8 cellular contexts compared by ENCODE assay signal in the genomic region with DNA sequence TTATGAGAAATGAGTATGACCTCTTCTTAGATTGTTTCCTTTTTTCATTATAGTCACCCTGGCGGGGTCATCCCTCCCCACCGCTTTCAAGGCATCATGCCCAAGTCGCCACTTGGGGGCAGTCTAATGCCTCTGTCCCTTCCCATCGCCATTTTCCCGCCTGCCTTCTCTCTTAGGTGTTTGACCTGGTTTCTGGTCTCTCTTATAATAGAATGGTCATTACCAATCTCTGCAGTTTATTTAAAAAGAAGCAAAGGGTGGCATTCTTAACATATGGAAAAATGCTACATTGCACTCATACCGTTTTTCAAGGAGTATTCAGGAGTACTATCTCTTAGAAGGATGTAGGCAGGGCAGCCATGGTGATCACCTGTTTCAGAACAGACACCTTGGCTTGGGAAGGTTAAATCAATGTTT. TPM values are rescaled to one million over a fixed set of nuclear protein-coding genes. Genes with fewer than 3 reads are reported as not detected.
DNase-seq lines count a peak whose midpoint lies in the region; ATAC-seq and TF ChIP-seq lines count a peak whose summit lies in the region.

No MANE protein-coding gene starts in this region.

- H3K27me3 ChIP-seq in CD4-positive, alpha-beta T cell (ENCODE audit: control insufficient read depth, insufficient read depth, low read length), result no peaks in the 10 kb centered on the region
- no peaks in the 10 kb centered on the region for H3K27me3 ChIP-seq in left ventricle myocardium inferior (ENCODE audit: low read depth)

- peak; percentile 33 to 55 (median 42) for DNase-seq in CD4-positive, alpha-beta T cell
- DNase-seq in NCI-H1417 (lab: John Stamatoyannopoulos, UW) (peak; percentile 16 to 97 (median 70)), SW480 (ENCODE audit: low spot score) (peak; percentile 34), left ventricle myocardium inferior (peak; percentile 53), sciatic nerve (ENCODE audit: low spot score) (peak; percentile 79)
- DNase-seq in activated naive CD8-positive, alpha-beta T cell treated with anti-CD3 and anti-CD28 coated beads, Interleukin-2, amount 50 U/mL, for 24 hours, result peak; percentile 70

- ATAC-seq in CD4-positive, alpha-beta T cell (ENCODE audit: poor library complexity), result peak; percentile 62
- ATAC-seq in GM21619 (IDR thresholded peaks at IDR 0.05; ENCODE audit: unreplicated experiment), result peak; percentile 60
- no peak for ATAC-seq in activated naive CD8-positive, alpha-beta T cell treated with anti-CD3 and anti-CD28 coated beads, Interleukin-2, amount 50 U/mL, for 24 hours
- peak; percentile 79 for ATAC-seq in sciatic nerve
- no peak for ATAC-seq in HG03457 (IDR thresholded peaks at IDR 0.05; ENCODE audit: unreplicated experiment)

- no peak overlapping the region for H3K27ac Mint-ChIP-seq in CD4-positive, alpha-beta T cell
- no peak overlapping the region for H3K27ac Mint-ChIP-seq in activated naive CD8-positive, alpha-beta T cell treated with anti-CD3 and anti-CD28 coated beads, Interleukin-2, amount 50 U/mL, for 24 hours

- intact Hi-C loops in CD4-positive, alpha-beta T cell (cut with DNase I, micrococcal nuclease), result loop anchor here (1.0 to 5.0 kb wide), 3 partner anchors 328 to 634 kb away; no protein-coding TSS in a partner anchor
- intact Hi-C loops in left ventricle myocardium inferior (cut with micrococcal nuclease) (loop anchor here (5.0 kb wide), 1 partner anchor 329 kb away; no protein-coding TSS in a partner anchor), sciatic nerve (cut with DNase I) (loop anchor here (10.0 kb wide), 1 partner anchor 631 kb away; no protein-coding TSS in a partner anchor)

- H3K9me3 Mint-ChIP-seq in CD4-positive, alpha-beta T cell, result no peaks in the 10 kb centered on the region
- H3K9me3 Mint-ChIP-seq in activated naive CD8-positive, alpha-beta T cell treated with anti-CD3 and anti-CD28 coated beads, Interleukin-2, amount 50 U/mL, for 24 hours, result no peaks in the 10 kb centered on the region

- H3K36me3 ChIP-seq in left ventricle myocardium inferior, result no peaks in the 10 kb centered on the region

- H3K4me1 Mint-ChIP-seq in CD4-positive, alpha-beta T cell (ENCODE audit: low read depth), result no peaks in the 10 kb centered on the region
- H3K4me1 Mint-ChIP-seq in activated naive CD8-positive, alpha-beta T cell treated with anti-CD3 and anti-CD28 coated beads, Interleukin-2, amount 50 U/mL, for 24 hours, result no peaks in the 10 kb centered on the region

- H3K4me3 ChIP-seq in left ventricle myocardium inferior, result no peak overlapping the region

- no peaks in the 10 kb centered on the region for H3K36me3 Mint-ChIP-seq in CD4-positive, alpha-beta T cell (ENCODE audit: low read depth)
- no peaks in the 10 kb centered on the region for H3K36me3 Mint-ChIP-seq in activated naive CD8-positive, alpha-beta T cell treated with anti-CD3 and anti-CD28 coated beads, Interleukin-2, amount 50 U/mL, for 24 hours (ENCODE audit: low read depth)

- TF ChIP-seq CTCF in CD4-positive, alpha-beta T cell (IDR thresholded peaks at IDR 0.05), result peak; percentile 62
- TF ChIP-seq CTCF in left ventricle myocardium inferior (IDR thresholded peaks at IDR 0.05; ENCODE audit: borderline replicate concordance), result peak; percentile 94

- peaks cover 31% of the 10 kb centered on the region for H3K4me1 ChIP-seq in left ventricle myocardium inferior

- CTCF ChIA-PET in CD4-positive, alpha-beta T cell (lab: Charles Lee), result no interaction called here

- POLR2A ChIA-PET in CD4-positive, alpha-beta T cell (lab: Charles Lee), result no interaction called here

- H3K4me3 Mint-ChIP-seq in CD4-positive, alpha-beta T cell, result no peak overlapping the region
- no peak overlapping the region for H3K4me3 Mint-ChIP-seq in activated naive CD8-positive, alpha-beta T cell treated with anti-CD3 and anti-CD28 coated beads, Interleukin-2, amount 50 U/mL, for 24 hours

- H3K27me3 Mint-ChIP-seq in CD4-positive, alpha-beta T cell, result no peaks in the 10 kb centered on the region
- peaks cover 2% of the 10 kb centered on the region for H3K27me3 Mint-ChIP-seq in activated naive CD8-positive, alpha-beta T cell treated with anti-CD3 and anti-CD28 coated beads, Interleukin-2, amount 50 U/mL, for 24 hours

- no peaks in the 10 kb centered on the region for H3K9me3 ChIP-seq in CD4-positive, alpha-beta T cell (ENCODE audit: control insufficient read depth, low read length)
- no peaks in the 10 kb centered on the region for H3K9me3 ChIP-seq in left ventricle myocardium inferior (replicated peaks)

- H3K27ac ChIP-seq in CD4-positive, alpha-beta T cell (ENCODE audit: low read depth, low read length), result no peak overlapping the region
- peak overlapping the region; percentile 39 for H3K27ac ChIP-seq in left ventricle myocardium inferior (replicated peaks)

RNA-seq across cellular contexts. Expression of gene OVAAL, which starts 25.2 kb away (rescaled TPM):
- total RNA-seq in CD4-positive, alpha-beta T cell, result not detected
- 5.3 TPM for total RNA-seq in left ventricle myocardium inferior
- not detected for total RNA-seq in sciatic nerve

RNA-seq across cellular contexts. Expression of gene ACBD6, which starts 31.2 kb away (rescaled TPM):
- total RNA-seq in CD4-positive, alpha-beta T cell, result 10 to 100 TPM; 28.2 to 28.8 TPM
- total RNA-seq in left ventricle myocardium inferior (18.2 TPM), sciatic nerve (33.4 TPM)

Comparison
In these comparisons a context has a peak if more than half of its experiments do, and no peak if none do; other contexts are left out.
1. ATAC-seq: peak in CD4-positive, alpha-beta T cell (single experiment), GM21619 (single experiment) and sciatic nerve (single experiment); none in activated naive CD8-positive, alpha-beta T cell treated with anti-CD3 and anti-CD28 coated beads, Interleukin-2, amount 50 U/mL, for 24 hours (single experiment) and HG03457 (single experiment).
2. Peak in every context shown above with its lines, with median percentiles within 50 percentile points of each other: DNase-seq.